In the genomic region with DNA sequence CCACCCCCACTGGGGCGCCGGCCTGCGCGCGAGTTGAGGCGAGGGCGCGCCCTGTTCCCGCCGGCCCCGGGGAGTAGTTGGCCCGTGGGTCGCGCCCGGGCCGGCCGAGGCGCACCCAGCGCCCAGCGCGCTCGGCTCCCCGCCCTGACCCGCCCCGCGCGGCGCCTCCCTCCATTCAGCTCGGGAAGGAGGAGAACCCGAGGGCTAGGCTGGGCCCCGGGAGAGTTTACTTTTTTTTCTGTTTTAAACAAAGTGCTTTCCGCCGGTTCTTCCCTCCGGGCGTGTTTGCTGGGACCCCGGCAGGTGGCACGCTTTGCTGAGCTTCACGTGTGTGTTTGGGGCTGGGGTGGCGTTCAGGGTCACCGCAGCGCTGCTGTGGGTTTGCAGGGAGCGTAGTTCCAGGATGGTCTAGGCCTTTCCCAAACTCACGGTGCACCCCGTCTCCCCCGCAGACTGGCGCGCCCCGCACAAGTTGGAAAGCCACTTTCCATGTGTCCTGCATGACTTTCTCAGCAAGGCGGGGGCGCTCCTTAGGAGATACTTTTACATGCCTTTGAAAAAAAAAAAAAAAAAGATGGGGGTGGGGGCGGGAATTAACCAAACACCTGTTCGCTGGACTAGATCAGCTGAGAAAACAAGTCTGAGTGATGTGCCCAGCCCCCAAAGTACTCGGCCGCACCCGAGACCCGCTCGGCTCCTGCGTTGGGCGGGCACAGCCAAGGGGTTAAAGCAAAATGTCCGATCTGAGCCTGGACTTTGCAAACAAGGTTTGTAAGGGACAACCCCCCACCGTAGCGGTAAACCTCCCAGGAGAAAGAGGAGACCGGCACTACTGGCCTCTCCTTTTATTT, we compare ENCODE assay signal across 8 cellular contexts. TPM values are rescaled to one million over a fixed set of nuclear protein-coding genes. Genes with fewer than 3 reads are reported as not detected.
A peak's percentile ranks its signal among the peaks of the same experiment; 100 is the strongest.
DNase-seq lines count a peak whose midpoint lies in the region; ATAC-seq lines count a peak whose summit lies in the region.

No MANE protein-coding gene starts in this region.

- peak overlapping the region; percentile 82 to 86 for H3K9ac ChIP-seq in duodenal mucosa (ENCODE audit: low read depth in 1 of 2, low read length in 2 of 2)

- ATAC-seq in GM21786 (IDR thresholded peaks at IDR 0.05; ENCODE audit: unreplicated experiment) (no peak), GM21528 (IDR thresholded peaks at IDR 0.05; ENCODE audit: low FRiP score, unreplicated experiment) (no peak)

- no peaks in the 10 kb centered on the region for H3K36me3 ChIP-seq in duodenal mucosa (ENCODE audit: control insufficient read depth in 1 of 2, insufficient read depth in 2 of 2, low read length in 2 of 2)

- H3K27ac ChIP-seq in duodenal mucosa (ENCODE audit: low read depth, low read length): peak overlapping the region; percentile 94

- H3K4me3 ChIP-seq in duodenal mucosa (ENCODE audit: low read depth in 1 of 2, low read length in 2 of 2): peak overlapping the region; percentile 82 to 83

- peaks cover 36 to 43% of the 10 kb centered on the region in 2 donors for H3K4me1 ChIP-seq in duodenal mucosa (ENCODE audit: control insufficient read depth in 1 of 2, insufficient read depth in 2 of 2, low read length in 2 of 2)

- DNase-seq in Daoy (ENCODE audit: low read depth) (peak; percentile 43), M059J (ENCODE audit: low read depth) (peak; percentile 45), lung microvascular endothelial cell (ENCODE audit: low read depth in 2 of 2) (peak; percentile 42 to 68)
- DNase-seq in activated CD4-positive, alpha-beta T cell treated with anti-CD3 and anti-CD28 coated beads, Interleukin-2, amount 50 U/mL, for 4 hours: peak; percentile 63 to 67
- peak; percentile 43 to 52 for DNase-seq in stimulated activated CD8-positive, alpha-beta memory T cell treated with anti-CD3 and anti-CD28 coated beads, Interleukin-7, amount 100 ng/mL, for 4 hours (ENCODE audit: low read depth in 2 of 2)

- no peaks in the 10 kb centered on the region for H3K27me3 ChIP-seq in duodenal mucosa (ENCODE audit: control insufficient read depth in 1 of 2, insufficient read depth in 2 of 2, low read length in 2 of 2)

- no peaks in the 10 kb centered on the region for H3K9me3 ChIP-seq in duodenal mucosa (ENCODE audit: control insufficient read depth in 1 of 2, low read length in 2 of 2)

RNA-seq across cellular contexts. Expression of gene ITGA6, which starts 0.8 kb away (rescaled TPM):
- total RNA-seq in Daoy (2014; rRNA removed; shearing (Covaris generic)): 27.4 and 42.4 TPM in 2 replicates
- total RNA-seq in M059J (2014; rRNA removed; shearing (Covaris generic)): 31.7 and 47.7 TPM in 2 replicates
- total RNA-seq in lung microvascular endothelial cell: 91.1 and 225 TPM in 2 replicates
